ENCODE assay signal across 2 cellular contexts in genomic region chr6:3813150-3813780, GRCh38.
TF ChIP-seq lines count a peak whose summit lies in the region.

No MANE protein-coding gene starts in this region.

TF ChIP-seq in A549, 52 proteins besides CTCF, POLR2A, EP300 and RAD21:
- TF ChIP-seq FOSL2 (IDR thresholded peaks at IDR 0.05) (no peak), FOSL2 (CRISPR knock-in tag; IDR thresholded peaks at IDR 0.05) (peak; percentile 35), NFE2L2 (conservative IDR thresholded peaks at IDR 0.05; ENCODE audit: low read length) (no peak), ZNF302 (CRISPR knock-in tag; IDR thresholded peaks at IDR 0.05) (no peak), CBX2 (IDR thresholded peaks at IDR 0.05; ENCODE audit: borderline replicate concordance, low read depth) (no peak)
- TF ChIP-seq, protein P1, sequence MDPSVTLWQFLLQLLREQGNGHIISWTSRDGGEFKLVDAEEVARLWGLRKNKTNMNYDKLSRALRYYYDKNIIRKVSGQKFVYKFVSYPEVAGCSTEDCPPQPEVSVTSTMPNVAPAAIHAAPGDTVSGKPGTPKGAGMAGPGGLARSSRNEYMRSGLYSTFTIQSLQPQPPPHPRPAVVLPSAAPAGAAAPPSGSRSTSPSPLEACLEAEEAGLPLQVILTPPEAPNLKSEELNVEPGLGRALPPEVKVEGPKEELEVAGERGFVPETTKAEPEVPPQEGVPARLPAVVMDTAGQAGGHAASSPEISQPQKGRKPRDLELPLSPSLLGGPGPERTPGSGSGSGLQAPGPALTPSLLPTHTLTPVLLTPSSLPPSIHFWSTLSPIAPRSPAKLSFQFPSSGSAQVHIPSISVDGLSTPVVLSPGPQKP (IDR thresholded peaks at IDR 0.05; ENCODE audit: low read depth, low read length), result no peak
- TF ChIP-seq, protein P2, sequence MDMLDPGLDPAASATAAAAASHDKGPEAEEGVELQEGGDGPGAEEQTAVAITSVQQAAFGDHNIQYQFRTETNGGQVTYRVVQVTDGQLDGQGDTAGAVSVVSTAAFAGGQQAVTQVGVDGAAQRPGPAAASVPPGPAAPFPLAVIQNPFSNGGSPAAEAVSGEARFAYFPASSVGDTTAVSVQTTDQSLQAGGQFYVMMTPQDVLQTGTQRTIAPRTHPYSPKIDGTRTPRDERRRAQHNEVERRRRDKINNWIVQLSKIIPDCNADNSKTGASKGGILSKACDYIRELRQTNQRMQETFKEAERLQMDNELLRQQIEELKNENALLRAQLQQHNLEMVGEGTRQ (IDR thresholded peaks at IDR 0.05), result no peak

TF ChIP-seq in SK-N-SH, 30 proteins besides CTCF, POLR2A, EP300 and RAD21:
- TF ChIP-seq RXRA (IDR thresholded peaks at IDR 0.05; ENCODE audit: borderline replicate concordance, low read depth) (peak; percentile 38; the same call in 1 of the 2 replicates), ELF1 (IDR thresholded peaks at IDR 0.05) (no peak), TCF12 (IDR thresholded peaks at IDR 0.05) (peak; percentile 50), RFX5 (IDR thresholded peaks at IDR 0.05; ENCODE audit: low read length) (no peak), SMC3 (IDR thresholded peaks at IDR 0.05; ENCODE audit: low read depth, low read length) (no peak), NFIC (IDR thresholded peaks at IDR 0.05; ENCODE audit: borderline replicate concordance) (peak; percentile 55), TAF1 (IDR thresholded peaks at IDR 0.05; ENCODE audit: borderline replicate concordance, low read depth, low read length) (no peak), GABPA (IDR thresholded peaks at IDR 0.05; ENCODE audit: low read depth) (no peak), YY1 (IDR thresholded peaks at IDR 0.05; ENCODE audit: low read depth) (no peak), SIN3A (IDR thresholded peaks at IDR 0.05; ENCODE audit: borderline replicate concordance, low read depth, low read length) (no peak), IRF3 (IDR thresholded peaks at IDR 0.05; ENCODE audit: low read depth, low read length) (no peak), MAX (IDR thresholded peaks at IDR 0.05; ENCODE audit: low read depth) (no peak), FOSL2 (IDR thresholded peaks at IDR 0.05; ENCODE audit: borderline replicate concordance, low read depth) (peak; percentile 74), PBX3 (IDR thresholded peaks at IDR 0.05) (no peak; the same call in 1 of the 2 replicates), CHD2 (IDR thresholded peaks at IDR 0.05; ENCODE audit: low read length, partially characterized antibody) (no peak), POLR2AphosphoS5 (IDR thresholded peaks at IDR 0.05; ENCODE audit: low read depth, low read length) (no peak), MXI1 (IDR thresholded peaks at IDR 0.05; ENCODE audit: low read depth, low read length) (no peak), NRF1 (IDR thresholded peaks at IDR 0.05; ENCODE audit: low read depth, low read length) (no peak), MEF2A (IDR thresholded peaks at IDR 0.05; ENCODE audit: borderline replicate concordance, low read depth) (peak; percentile 76; the same call in 1 of the 2 replicates), EZH2phosphoT487 (IDR thresholded peaks at IDR 0.05; ENCODE audit: borderline replicate concordance, low read depth) (no peak), FOXJ3 (CRISPR knock-in tag; IDR thresholded peaks at IDR 0.05) (no peak), REST (IDR thresholded peaks at IDR 0.05; ENCODE audit: low read depth, low read length) (0 out of 2 replicates have a peak, but pooled peaks have one; percentile 17), USF1 (IDR thresholded peaks at IDR 0.05; ENCODE audit: borderline replicate concordance, low read depth) (no peak), JUND (IDR thresholded peaks at IDR 0.05) (peak; percentile 59), TEAD4 (IDR thresholded peaks at IDR 0.05; ENCODE audit: borderline replicate concordance, insufficient read depth) (no peak), RCOR1 (IDR thresholded peaks at IDR 0.05; ENCODE audit: low read length) (no peak), GATA2 (CRISPR knock-in tag; IDR thresholded peaks at IDR 0.05) (no peak), FOXM1 (IDR thresholded peaks at IDR 0.05; ENCODE audit: low read depth) (no peak)
- TF ChIP-seq, protein P3, sequence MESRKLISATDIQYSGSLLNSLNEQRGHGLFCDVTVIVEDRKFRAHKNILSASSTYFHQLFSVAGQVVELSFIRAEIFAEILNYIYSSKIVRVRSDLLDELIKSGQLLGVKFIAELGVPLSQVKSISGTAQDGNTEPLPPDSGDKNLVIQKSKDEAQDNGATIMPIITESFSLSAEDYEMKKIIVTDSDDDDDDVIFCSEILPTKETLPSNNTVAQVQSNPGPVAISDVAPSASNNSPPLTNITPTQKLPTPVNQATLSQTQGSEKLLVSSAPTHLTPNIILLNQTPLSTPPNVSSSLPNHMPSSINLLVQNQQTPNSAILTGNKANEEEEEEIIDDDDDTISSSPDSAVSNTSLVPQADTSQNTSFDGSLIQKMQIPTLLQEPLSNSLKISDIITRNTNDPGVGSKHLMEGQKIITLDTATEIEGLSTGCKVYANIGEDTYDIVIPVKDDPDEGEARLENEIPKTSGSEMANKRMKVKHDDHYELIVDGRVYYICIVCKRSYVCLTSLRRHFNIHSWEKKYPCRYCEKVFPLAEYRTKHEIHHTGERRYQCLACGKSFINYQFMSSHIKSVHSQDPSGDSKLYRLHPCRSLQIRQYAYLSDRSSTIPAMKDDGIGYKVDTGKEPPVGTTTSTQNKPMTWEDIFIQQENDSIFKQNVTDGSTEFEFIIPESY (IDR thresholded peaks at IDR 0.05; ENCODE audit: borderline replicate concordance, low read depth), result no peak
- TF ChIP-seq, protein P2 (IDR thresholded peaks at IDR 0.05; ENCODE audit: borderline replicate concordance, low read depth, low read length), result no peak
